11 cellular contexts compared by ENCODE assay signal in the genomic region with DNA sequence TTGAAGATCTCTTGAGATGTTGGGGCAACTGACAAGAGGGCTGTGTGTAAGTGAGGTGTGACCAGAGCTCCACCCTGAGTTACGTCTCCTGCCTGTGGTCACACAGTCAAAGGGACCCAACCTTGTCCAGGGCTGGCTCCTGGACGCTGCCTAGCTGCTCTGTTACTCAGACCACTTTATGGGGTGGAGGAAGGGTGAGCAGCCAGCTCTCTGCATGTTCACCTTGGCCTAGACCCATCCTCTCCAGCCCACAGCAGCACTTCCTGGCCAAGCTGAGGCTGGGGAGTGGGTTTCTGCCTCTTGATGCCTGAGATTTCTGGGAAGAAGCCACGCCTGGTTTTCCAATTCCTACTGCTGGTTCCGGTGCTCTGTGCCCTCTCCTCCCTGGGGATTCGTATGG. TPM values are rescaled to one million over a fixed set of nuclear protein-coding genes. Genes with fewer than 3 reads are reported as not detected.
A peak's percentile ranks its signal among the peaks of the same experiment; 100 is the strongest.
DNase-seq lines count a peak whose midpoint lies in the region; ATAC-seq and TF ChIP-seq lines count a peak whose summit lies in the region.
"Had no signal": no experiment of that assay in that cellular context is flagged by ENCODE, and none has a peak within 500 bp of the region (broad histone marks: within the 10 kb centered on the region; RNA-seq: fewer than 3 reads in every experiment).

No MANE protein-coding gene starts in this region.

- no peaks in the 10 kb centered on the region for H3K9me3 ChIP-seq in OCI-LY7 (ENCODE audit: low read length)
- no peaks in the 10 kb centered on the region for H3K9me3 ChIP-seq in effector memory CD4-positive, alpha-beta T cell (ENCODE audit: control insufficient read depth, low read length)
- H3K9me3 ChIP-seq: ascending aorta, ovary had no signal

- ATAC-seq in GM18498 (IDR thresholded peaks at IDR 0.05; ENCODE audit: unreplicated experiment) (no peak), HG02610 (IDR thresholded peaks at IDR 0.05; ENCODE audit: unreplicated experiment) (no peak)

- H4K20me1 ChIP-seq in OCI-LY7 (ENCODE audit: insufficient read depth, low read length): peaks cover 10% of the 10 kb centered on the region; the same call in 1 of the 2 replicates

- H3K27me3 ChIP-seq in effector memory CD4-positive, alpha-beta T cell (replicated peaks; ENCODE audit: control insufficient read depth, insufficient read depth, low read length, poor library complexity, severe bottlenecking): no peaks in the 10 kb centered on the region
- H3K27me3 ChIP-seq: ascending aorta, ovary had no signal

- H3K4me1 ChIP-seq in OCI-LY7 (ENCODE audit: insufficient read depth, low read length, poor library complexity, severe bottlenecking): peaks cover 85% of the 10 kb centered on the region
- H3K4me1 ChIP-seq in effector memory CD4-positive, alpha-beta T cell (ENCODE audit: control insufficient read depth, insufficient read depth, low read length, poor library complexity, severe bottlenecking): peaks cover 85% of the 10 kb centered on the region

- H3K79me2 ChIP-seq in OCI-LY7 (ENCODE audit: insufficient read depth, low read depth, low read length): peaks cover 49% of the 10 kb centered on the region; the same call in 1 of the 2 replicates

- peaks cover 87% of the 10 kb centered on the region for H3K36me3 ChIP-seq in OCI-LY7 (ENCODE audit: insufficient read depth, low read length)
- H3K36me3 ChIP-seq in effector memory CD4-positive, alpha-beta T cell (ENCODE audit: control insufficient read depth, insufficient read depth, low read length): peaks cover 34% of the 10 kb centered on the region
- H3K36me3 ChIP-seq: ovary had no signal

- H3K4me2 ChIP-seq in OCI-LY7 (ENCODE audit: low read length): peak overlapping the region; percentile 70; the same call in 1 of the 2 replicates

- no peaks in the 10 kb centered on the region for H3K9me2 ChIP-seq in OCI-LY7 (ENCODE audit: insufficient read depth, low read length)

- intact Hi-C loops in OCI-LY7 (cut with micrococcal nuclease; ENCODE audit: unreplicated experiment): no loop called here

- CTCF ChIA-PET in OCI-LY7 (lab: Charles Lee; ENCODE audit: unreplicated experiment): interaction anchor here (0.7 kb wide), 1 partner anchor 100 kb away, joined by 6 read pairs; no protein-coding TSS in a partner anchor

- H3K4me3 ChIP-seq in OCI-LY7 (ENCODE audit: low read depth, low read length, poor library complexity, severe bottlenecking) (no peak overlapping the region), retinal pigment epithelial cell (ENCODE audit: low read length) (peak overlapping the region; percentile 20)
- no peak overlapping the region for H3K4me3 ChIP-seq in effector memory CD4-positive, alpha-beta T cell (ENCODE audit: insufficient read depth, low read depth, low read length, poor library complexity, severe bottlenecking)
- H3K4me3 ChIP-seq: ascending aorta, ovary had no signal

- peak; percentile 19 for DNase-seq in ELF-1 (ENCODE audit: low read depth, low spot score)
- no peak for DNase-seq in OCI-LY7 (ENCODE audit: low spot score)
- DNase-seq in effector memory CD4-positive, alpha-beta T cell: no peak
- DNase-seq in retinal pigment epithelial cell (ENCODE audit: low read depth): no peak
- DNase-seq in stimulated activated CD4-positive, alpha-beta T cell treated with anti-CD3 and anti-CD28 coated beads, Interleukin-4, amount 100 ng/mL, for 1 hour: no peak
- DNase-seq: NCI-H1417, OCI-M1 had no signal

- H3K27ac ChIP-seq in OCI-LY7 (ENCODE audit: low read depth, low read length, poor library complexity, severe bottlenecking): peak overlapping the region; percentile 91
- peak overlapping the region; percentile 38 for H3K27ac ChIP-seq in effector memory CD4-positive, alpha-beta T cell (ENCODE audit: insufficient read depth, low read length, poor library complexity, severe bottlenecking)
- H3K27ac ChIP-seq: ovary had no signal

- BruUV-seq in OCI-LY7 (replicated peaks; lab: Mats Ljungman, UMichigan): no TSS peak

- no peak overlapping the region for H2AFZ ChIP-seq in OCI-LY7 (ENCODE audit: low read length)

- POLR2A ChIA-PET in OCI-LY7 (lab: Charles Lee): interaction anchor here (1.1 to 2.4 kb wide), 2 partner anchors 8 to 11 kb away, joined by 3 to 22 read pairs; no protein-coding TSS in a partner anchor

- TF ChIP-seq CTCF in OCI-LY7 (conservative IDR thresholded peaks at IDR 0.05; ENCODE audit: low read length) (no peak), retinal pigment epithelial cell (conservative IDR thresholded peaks at IDR 0.05; ENCODE audit: low read depth, low read length) (no peak)

RNA-seq across cellular contexts. Expression of gene SLC2A1, which starts 24.6 kb away (rescaled TPM):
- 45.7 and 66.6 TPM in 2 replicates for total RNA-seq in OCI-LY7 (2014; rRNA removed; shearing (Covaris generic))
- total RNA-seq in OCI-LY7 (2022): 78.9 and 93.4 TPM in 2 replicates
